15 cellular contexts compared by ENCODE assay signal in genomic region chr1:12503709-12504108, GRCh38.
"Had no signal": no experiment of that assay in that cellular context is flagged by ENCODE, and none has a peak within 500 bp of the region (broad histone marks: within the 10 kb centered on the region; RNA-seq: fewer than 3 reads in every experiment).

No MANE protein-coding gene starts in this region.

- H3K9me3 Mint-ChIP-seq: activated naive CD4-positive, alpha-beta T cell treated with anti-CD3 and anti-CD28 coated beads for 36 hours; brain; naive B cell; stimulated activated naive CD8-positive, alpha-beta T cell treated with anti-CD3 and anti-CD28 coated beads, Interleukin-15, amount 100 ng/mL, for 72 hours had no signal

- DNase-seq: activated CD4-positive, alpha-beta T cell treated with anti-CD3 and anti-CD28 coated beads for 1 hour; activated naive CD4-positive, alpha-beta T cell treated with anti-CD3 and anti-CD28 coated beads for 36 hours; central memory CD4-positive, alpha-beta T cell; mammary epithelial cell; naive B cell; stimulated activated CD4-positive, alpha-beta T cell treated with anti-CD3 and anti-CD28 coated beads, Interleukin-15, amount 100 ng/mL, for 24 hours; stimulated activated CD4-positive, alpha-beta T cell treated with anti-CD3 and anti-CD28 coated beads, Interleukin-4, amount 100 ng/mL, for 1 hour; stimulated activated naive CD8-positive, alpha-beta T cell treated with anti-CD3 and anti-CD28 coated beads, Interleukin-15, amount 100 ng/mL, for 72 hours; T1000 had no signal

- H3K9me3 ChIP-seq: esophagus muscularis mucosa, neutrophil, upper lobe of left lung had no signal

- H3K27me3 ChIP-seq: esophagus muscularis mucosa, neutrophil, upper lobe of left lung had no signal

- H3K27ac ChIP-seq: coronary artery, neutrophil had no signal

- H3K4me3 Mint-ChIP-seq: activated naive CD4-positive, alpha-beta T cell treated with anti-CD3 and anti-CD28 coated beads for 36 hours; brain; naive B cell; stimulated activated naive CD8-positive, alpha-beta T cell treated with anti-CD3 and anti-CD28 coated beads, Interleukin-15, amount 100 ng/mL, for 72 hours had no signal

- FAIRE-seq: islet of Langerhans had no signal

- H3K27me3 Mint-ChIP-seq: brain; naive B cell; stimulated activated naive CD8-positive, alpha-beta T cell treated with anti-CD3 and anti-CD28 coated beads, Interleukin-15, amount 100 ng/mL, for 72 hours had no signal

- H3K4me3 ChIP-seq: coronary artery, esophagus muscularis mucosa, upper lobe of left lung had no signal
